In genomic region chr1:94463765-94464330, GRCh38 we compare ENCODE assay signal across 9 cellular contexts. TPM values are rescaled to one million over a fixed set of nuclear protein-coding genes. Genes with fewer than 3 reads are reported as not detected.
DNase-seq lines count a peak whose midpoint lies in the region; ATAC-seq and TF ChIP-seq lines count a peak whose summit lies in the region.
"Had no signal": no experiment of that assay in that cellular context is flagged by ENCODE, and none has a peak within 500 bp of the region (broad histone marks: within the 10 kb centered on the region; RNA-seq: fewer than 3 reads in every experiment).

No MANE protein-coding gene starts in this region.

- peaks cover 4 to 11% (median 11%) of the 10 kb centered on the region in 3 donors for H3K4me1 Mint-ChIP-seq in naive B cell

- peak; percentile 76 for TF ChIP-seq CTCF in epithelial cell of proximal tubule (conservative IDR thresholded peaks at IDR 0.05; ENCODE audit: low read depth, low read length)

- H3K9me3 Mint-ChIP-seq in naive B cell = no peaks in the 10 kb centered on the region

- H3K4me3 ChIP-seq in epithelial cell of proximal tubule (ENCODE audit: low read depth, low read length) = no peak overlapping the region
- H3K4me3 ChIP-seq: BLaER1 treated with 17β-estradiol and CSF1 and Interleukin-3, amounts not matched to agents 10 nM and 100 nM had no signal

- H3K27me3 Mint-ChIP-seq in naive B cell = no peaks in the 10 kb centered on the region

- H3K4me3 Mint-ChIP-seq in naive B cell = no peak overlapping the region

- H3K27ac Mint-ChIP-seq in naive B cell = peak overlapping the region in 2 of 6 donors; percentile 57 to 63

- peaks cover 11 to 51% of the 10 kb centered on the region in 2 donors for H3K36me3 Mint-ChIP-seq in naive B cell

- DNase-seq in NCI-H1436 (lab: John Stamatoyannopoulos, UW) (peak; percentile 5), NCI-H1436 treated with DMSO at 0.1 percent for 48 hours (lab: John Stamatoyannopoulos, UW) (no peak), HPDE6-E6E7 (ENCODE audit: extremely low spot score) (peak; percentile 17), RPMI7951 (ENCODE audit: low read depth) (peak; percentile 63), epithelial cell of proximal tubule (ENCODE audit: low read depth) (peak; percentile 41), naive B cell (peak; percentile 12), KG1 (lab: John Stamatoyannopoulos, UW) (no peak)

- ATAC-seq in naive B cell (ENCODE audit: low read depth in 2 of 2) = peak in 1 of 2 donors; percentile 37
- ATAC-seq in GM19328 (IDR thresholded peaks at IDR 0.05; ENCODE audit: unreplicated experiment) = no peak

RNA-seq across cellular contexts. Expression of gene ABCD3, which starts 45.7 kb away (rescaled TPM):
- total RNA-seq in RPMI7951 (2014; rRNA removed; shearing (Covaris generic)) = 54.1 and 60.8 TPM in 2 replicates
- total RNA-seq in epithelial cell of proximal tubule = 22.3 and 33.4 TPM in 2 replicates
- 10 to 100 TPM; 12.3 to 20.7 (median 16.9) TPM for polyA plus RNA-seq in naive B cell (ENCODE audit: low read depth in 6 of 6)

Comparison
In these comparisons a context has a peak if more than half of its experiments do, and no peak if none do; other contexts are left out.
1. DNase-seq: peak in NCI-H1436 (single experiment), HPDE6-E6E7 (single experiment), RPMI7951 (single experiment), epithelial cell of proximal tubule (single experiment) and naive B cell (single experiment); none in NCI-H1436 treated with DMSO at 0.1 percent for 48 hours (single experiment) and KG1 (single experiment).